Comparison of ENCODE assay signal across 14 cellular contexts in the genomic region with DNA sequence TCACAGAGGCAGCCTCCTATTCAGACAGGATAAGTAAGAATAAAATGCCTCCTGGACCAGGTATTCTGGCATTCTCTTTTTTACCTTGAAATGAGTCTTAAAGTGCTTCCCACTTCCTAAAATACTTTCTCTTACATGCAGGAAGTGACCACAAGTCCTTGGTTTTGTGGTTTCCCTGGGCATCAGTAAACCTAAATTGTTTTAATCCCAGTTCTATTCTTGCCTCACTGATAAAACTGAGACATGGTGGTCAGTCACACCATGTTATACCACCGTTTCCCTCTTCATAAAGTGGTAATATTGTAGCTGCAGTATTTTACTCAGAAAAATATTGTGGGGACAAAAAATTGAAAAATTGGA. TPM values are rescaled to one million over a fixed set of nuclear protein-coding genes. Genes with fewer than 3 reads are reported as not detected.
DNase-seq lines count a peak whose midpoint lies in the region; TF ChIP-seq lines count a peak whose summit lies in the region.
"Had no signal": no experiment of that assay in that cellular context is flagged by ENCODE, and none has a peak within 500 bp of the region (broad histone marks: within the 10 kb centered on the region; RNA-seq: fewer than 3 reads in every experiment).

No MANE protein-coding gene starts in this region.

- H3F3A ChIP-seq in neural cell (ENCODE audit: insufficient read depth, low read length, poor library complexity, severe bottlenecking) = peaks cover 3% of the 10 kb centered on the region

- in situ Hi-C loops in KBM-7 (cut with MboI; ENCODE audit: low pct_unique_long_range_greater_than_20kb, low sequenced_read_pairs) = no loop called here

- H3K79me2 ChIP-seq in neural cell (replicated peaks; ENCODE audit: insufficient read depth, low read length) = peaks cover 54% of the 10 kb centered on the region

- TF ChIP-seq POLR2A in uterus (IDR thresholded peaks at IDR 0.05) = no peak

- DNase-seq in SIG-M5 treated with dmso at 0.1 percent for 504 hours (lab: John Stamatoyannopoulos, UW; ENCODE audit: unreplicated experiment) (peak; percentile 32), SIG-M5 (lab: John Stamatoyannopoulos, UW) (no peak), KBM-7 (peak; percentile 40), caudate nucleus (lab: John Stamatoyannopoulos, UW) (no peak), uterus (no peak), NOMO-1 treated with DMSO at 0.1 percent for 48 hours (lab: John Stamatoyannopoulos, UW; ENCODE audit: unreplicated experiment) (no peak), T1000 (lab: John Stamatoyannopoulos, UW) (no peak)
- DNase-seq: 8988T; body of pancreas; SHP77 treated with DMSO at 0.1 percent for 48 hours; stimulated activated naive B cell treated with anti-CD40 and anti-IgM and Interleukin-4, amounts not matched to agents 10 μg/mL and 1 μg/mL and 100 μg/mL, for 72 hours had no signal

- no peaks in the 10 kb centered on the region for H3K9me2 ChIP-seq in neural cell (ENCODE audit: insufficient read depth, low read length)

- no peaks in the 10 kb centered on the region for H3K4me1 ChIP-seq in uterus

- H3K4me2 ChIP-seq in neural cell (ENCODE audit: low read length) = peak overlapping the region; percentile 74

- no peaks in the 10 kb centered on the region for H4K20me1 ChIP-seq in neural cell (ENCODE audit: insufficient read depth)

- TF ChIP-seq RAD21 in neural cell (conservative IDR thresholded peaks at IDR 0.05) = no peak

- intact Hi-C loops in uterus (cut with DNase I; ENCODE audit: low total_unique reads) = no loop called here

- H3K27ac ChIP-seq in caudate nucleus (ENCODE audit: low read depth, low read length) (peak overlapping the region; percentile 80), neural cell (ENCODE audit: low read length) (peak overlapping the region; percentile 96), uterus (no peak overlapping the region)
- H3K27ac ChIP-seq: epithelial cell of prostate had no signal

- peak overlapping the region; percentile 75 for H2AFZ ChIP-seq in neural cell (ENCODE audit: low read depth, low read length)

- H3K9me3 ChIP-seq in neural cell (ENCODE audit: low read length) (no peaks in the 10 kb centered on the region), uterus (no peaks in the 10 kb centered on the region)
- H3K9me3 ChIP-seq: body of pancreas had no signal

- TF ChIP-seq CTCF in neural cell (IDR thresholded peaks at IDR 0.05; ENCODE audit: poor library complexity, severe bottlenecking) (no peak), uterus (IDR thresholded peaks at IDR 0.05) (no peak)

- no peak for TF ChIP-seq EP300 in neural cell (conservative IDR thresholded peaks at IDR 0.05; ENCODE audit: poor library complexity, severe bottlenecking)

- H3K27me3 ChIP-seq in neural cell (ENCODE audit: insufficient read depth, low read depth, low read length) (no peaks in the 10 kb centered on the region), uterus (no peaks in the 10 kb centered on the region)
- H3K27me3 ChIP-seq: body of pancreas had no signal

- H3K36me3 ChIP-seq in neural cell (ENCODE audit: insufficient read depth, low read length) (peaks cover 12% of the 10 kb centered on the region), uterus (no peaks in the 10 kb centered on the region)

- H3K4me3 ChIP-seq in neural cell (ENCODE audit: low read length) (peak overlapping the region; percentile 88), uterus (no peak overlapping the region)

- H3K9ac ChIP-seq in neural cell (ENCODE audit: low read length) = peak overlapping the region; percentile 98

TF ChIP-seq in neural cell, 6 proteins besides CTCF, POLR2A, EP300 and RAD21:
- TF ChIP-seq REST (IDR thresholded peaks at IDR 0.05; ENCODE audit: borderline replicate concordance) (no peak), MXI1 (conservative IDR thresholded peaks at IDR 0.05; ENCODE audit: poor library complexity, severe bottlenecking) (no peak), POLR2AphosphoS5 (IDR thresholded peaks at IDR 0.05) (no peak), TAF1 (IDR thresholded peaks at IDR 0.05; ENCODE audit: low read depth) (no peak), EZH2 (IDR thresholded peaks at IDR 0.05; ENCODE audit: borderline replicate concordance, insufficient read depth, low read length, poor library complexity, severe bottlenecking) (no peak), SMC3 (conservative IDR thresholded peaks at IDR 0.05; ENCODE audit: poor library complexity) (no peak)

RNA-seq across cellular contexts. Expression of gene SALL2, which starts 1.2 kb away (rescaled TPM):
- polyA plus RNA-seq in neural cell = 18.6 and 23.6 TPM in 2 replicates
- polyA minus RNA-seq in neural cell = 31.2 and 35.0 TPM in 2 replicates
- 10 to 100 TPM in 2 of 4 donors, 1 to 10 TPM in 1, under 1 TPM in 1; 0.26 to 28.8 (median 10.4) TPM for total RNA-seq in uterus

RNA-seq across cellular contexts. Expression of gene METTL3, which starts 16.2 kb away (rescaled TPM):
- polyA plus RNA-seq in neural cell = 234 and 262 TPM in 2 replicates
- polyA minus RNA-seq in neural cell = 91.6 and 100 TPM in 2 replicates
- 100 to 1,000 TPM in 1 of 4 donors, 10 to 100 TPM in 3; 47.4 to 101 (median 57.7) TPM for total RNA-seq in uterus

RNA-seq across cellular contexts. Expression of gene TOX4, which starts 50.3 kb away (rescaled TPM):
- polyA plus RNA-seq in neural cell = 56.8 and 57.4 TPM in 2 replicates
- 65.7 and 74.9 TPM in 2 replicates for polyA minus RNA-seq in neural cell
- 10 to 100 TPM; 19.4 to 78.0 (median 59.0) TPM for total RNA-seq in uterus

RNA-seq across cellular contexts. Expression of gene RAB2B, which starts 50.5 kb away (rescaled TPM):
- 47.6 and 47.9 TPM in 2 replicates for polyA plus RNA-seq in neural cell
- 80.5 and 85.5 TPM in 2 replicates for polyA minus RNA-seq in neural cell
- 10 to 100 TPM in 3 of 4 donors, 1 to 10 TPM in 1; 8.5 to 47.9 (median 22.9) TPM for total RNA-seq in uterus

RNA-seq across cellular contexts. Expression of gene OR10G3, which starts 52.6 kb away (rescaled TPM):
- not detected in 2 replicates for polyA plus RNA-seq in neural cell
- not detected in 2 replicates for polyA minus RNA-seq in neural cell
- total RNA-seq in uterus = not detected
- total RNA-seq: body of pancreas, myocyte had no signal

Comparison
In these comparisons a context has a peak if more than half of its experiments do, and no peak if none do; other contexts are left out.
1. DNase-seq: peak in SIG-M5 treated with dmso at 0.1 percent for 504 hours (single experiment) and KBM-7 (single experiment); none in SIG-M5 (single experiment), caudate nucleus (0 of 61), uterus (0 of 2), NOMO-1 treated with DMSO at 0.1 percent for 48 hours (single experiment) and T1000 (single experiment).
2. H3K27ac ChIP-seq: peak in caudate nucleus (single experiment) and neural cell (single experiment); none in uterus (0 of 2).